17 cellular contexts compared by ENCODE assay signal in the genomic region with DNA sequence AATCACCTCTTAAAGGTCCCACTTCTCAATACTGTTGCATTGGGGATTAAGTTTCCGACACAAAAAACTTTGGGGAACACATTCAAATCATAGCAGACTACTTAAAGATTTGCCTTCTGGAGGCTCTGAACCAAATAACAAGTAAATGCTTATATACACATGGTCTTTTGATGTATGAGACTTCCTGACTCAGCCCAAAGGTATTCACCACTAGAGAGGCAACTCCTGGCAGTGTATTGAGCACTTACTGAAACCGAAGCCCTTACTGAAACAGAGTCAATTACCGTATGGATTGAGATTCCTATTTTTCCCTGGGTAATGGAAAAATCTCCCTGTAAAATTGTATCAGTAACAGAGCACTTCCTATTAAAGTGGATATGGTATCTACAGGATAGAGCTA. TPM values are rescaled to one million over a fixed set of nuclear protein-coding genes. Genes with fewer than 3 reads are reported as not detected.
DNase-seq lines count a peak whose midpoint lies in the region; ATAC-seq, FAIRE-seq and TF ChIP-seq lines count a peak whose summit lies in the region.
"Had no signal": no experiment of that assay in that cellular context is flagged by ENCODE, and none has a peak within 500 bp of the region (broad histone marks: within the 10 kb centered on the region; RNA-seq: fewer than 3 reads in every experiment).

No MANE protein-coding gene starts in this region.

- no peak overlapping the region for H3K9ac ChIP-seq in kidney (ENCODE audit: low read length in 2 of 2)

- FAIRE-seq in kidney (lab: Jason Lieb, UNC) = no peak

- H3K36me3 ChIP-seq in mesodermal cell (ENCODE audit: control insufficient read depth, insufficient read depth, low read length) = no peaks in the 10 kb centered on the region
- no peaks in the 10 kb centered on the region for H3K36me3 ChIP-seq in kidney (ENCODE audit: control insufficient read depth in 1 of 2, insufficient read depth in 2 of 2, low read length in 2 of 2)

- H3K27me3 Mint-ChIP-seq in activated CD4-positive, alpha-beta T cell treated with anti-CD3 and anti-CD28 coated beads, Interleukin-2, amount 10 ng/mL, durations not matched to agents 7 days and 5 days = no peaks in the 10 kb centered on the region
- H3K27me3 Mint-ChIP-seq: CD4-positive, alpha-beta memory T cell had no signal

- no peaks in the 10 kb centered on the region for H3K9me3 Mint-ChIP-seq in activated CD4-positive, alpha-beta T cell treated with anti-CD3 and anti-CD28 coated beads, Interleukin-2, amount 10 ng/mL, durations not matched to agents 7 days and 5 days
- H3K9me3 Mint-ChIP-seq: CD4-positive, alpha-beta memory T cell; stimulated activated naive B cell treated with anti-CD40 and anti-IgM and Interleukin-4, amounts not matched to agents 10 μg/mL and 1 μg/mL and 100 μg/mL, for 72 hours; T-cell had no signal

- H3K36me3 Mint-ChIP-seq in activated CD4-positive, alpha-beta T cell treated with anti-CD3 and anti-CD28 coated beads, Interleukin-2, amount 10 ng/mL, durations not matched to agents 7 days and 5 days (ENCODE audit: low read depth) = peaks cover 2% of the 10 kb centered on the region
- H3K36me3 Mint-ChIP-seq: CD4-positive, alpha-beta memory T cell; stimulated activated naive B cell treated with anti-CD40 and anti-IgM and Interleukin-4, amounts not matched to agents 10 μg/mL and 1 μg/mL and 100 μg/mL, for 72 hours; T-cell had no signal

- no peak overlapping the region for H3K4me3 Mint-ChIP-seq in activated CD4-positive, alpha-beta T cell treated with anti-CD3 and anti-CD28 coated beads, Interleukin-2, amount 10 ng/mL, durations not matched to agents 7 days and 5 days
- H3K4me3 Mint-ChIP-seq: stimulated activated naive B cell treated with anti-CD40 and anti-IgM and Interleukin-4, amounts not matched to agents 10 μg/mL and 1 μg/mL and 100 μg/mL, for 72 hours; T-cell had no signal

- intact Hi-C loops in kidney (cut with DNase I) = no loop called here

- no peak for ATAC-seq in HG02588 (IDR thresholded peaks at IDR 0.05; ENCODE audit: unreplicated experiment)
- ATAC-seq: stimulated activated naive B cell treated with anti-CD40 and anti-IgM and Interleukin-4, amounts not matched to agents 10 μg/mL and 1 μg/mL and 100 μg/mL, for 72 hours; T-cell had no signal

- H3K27ac ChIP-seq in mesodermal cell (ENCODE audit: low read depth, low read length, severe bottlenecking) = peak overlapping the region; percentile 43
- no peak overlapping the region for H3K27ac ChIP-seq in kidney (ENCODE audit: low read depth in 2 of 2, low read length in 2 of 2)
- H3K27ac ChIP-seq: epithelial cell of prostate had no signal

- no peak overlapping the region for H3K27ac Mint-ChIP-seq in activated CD4-positive, alpha-beta T cell treated with anti-CD3 and anti-CD28 coated beads, Interleukin-2, amount 10 ng/mL, durations not matched to agents 7 days and 5 days
- H3K27ac Mint-ChIP-seq: CD4-positive, alpha-beta memory T cell; stimulated activated naive B cell treated with anti-CD40 and anti-IgM and Interleukin-4, amounts not matched to agents 10 μg/mL and 1 μg/mL and 100 μg/mL, for 72 hours; T-cell had no signal

- H3K9me3 ChIP-seq in mesodermal cell (ENCODE audit: control insufficient read depth, low read length) (no peaks in the 10 kb centered on the region), kidney (ENCODE audit: control insufficient read depth in 1 of 2, low read length in 2 of 2) (no peaks in the 10 kb centered on the region)

- CTCF ChIA-PET in activated CD4-positive, alpha-beta T cell treated with anti-CD3 and anti-CD28 coated beads, Interleukin-2, amount 10 ng/mL, durations not matched to agents 7 days and 5 days (lab: Charles Lee) = no interaction called here

- DNase-seq in COLO829 (ENCODE audit: low spot score) = peak; percentile 35
- DNase-seq in M059J (ENCODE audit: low read depth) = peak; percentile 80
- DNase-seq in cardiac fibroblast (ENCODE audit: low read depth in 2 of 2) = peak; percentile 45 to 59
- DNase-seq in kidney = no peak
- no peak for DNase-seq in activated CD4-positive, alpha-beta T cell treated with anti-CD3 and anti-CD28 coated beads, Interleukin-2, amount 10 ng/mL, durations not matched to agents 7 days and 5 days
- DNase-seq in SKM-1 treated with dmso at 0.1 percent for 144 hours (lab: John Stamatoyannopoulos, UW; ENCODE audit: unreplicated experiment) = no peak
- DNase-seq: activated CD4-positive, alpha-beta T cell treated with anti-CD3 and anti-CD28 coated beads for 48 hours; CD4-positive, alpha-beta memory T cell; Kasumi-1; NCI-H2171; posterior cingulate gyrus; stimulated activated naive B cell treated with anti-CD40 and anti-IgM and Interleukin-4, amounts not matched to agents 10 μg/mL and 1 μg/mL and 100 μg/mL, for 72 hours; T-cell had no signal

- peaks cover 8% of the 10 kb centered on the region for H3K4me1 Mint-ChIP-seq in activated CD4-positive, alpha-beta T cell treated with anti-CD3 and anti-CD28 coated beads, Interleukin-2, amount 10 ng/mL, durations not matched to agents 7 days and 5 days

- POLR2A ChIA-PET in activated CD4-positive, alpha-beta T cell treated with anti-CD3 and anti-CD28 coated beads, Interleukin-2, amount 10 ng/mL, durations not matched to agents 7 days and 5 days (lab: Charles Lee) = no interaction called here

- TF ChIP-seq CTCF in cardiac fibroblast (IDR thresholded peaks at IDR 0.05; ENCODE audit: low read depth, low read length) (no peak), kidney (IDR thresholded peaks at IDR 0.05; ENCODE audit: borderline replicate concordance, extremely low read depth, insufficient read depth) (no peak)

- H3K4me3 ChIP-seq in cardiac fibroblast (replicated peaks in 1 of 2; ENCODE audit: low read depth in 2 of 2, low read length in 2 of 2) (no peak overlapping the region), mesodermal cell (ENCODE audit: extremely low read depth, insufficient read depth, low read length, poor library complexity, severe bottlenecking) (no peak overlapping the region), kidney (ENCODE audit: low read length in 2 of 2) (no peak overlapping the region)

- H3K4me1 ChIP-seq in mesodermal cell (ENCODE audit: control insufficient read depth, insufficient read depth, low read length, poor library complexity, severe bottlenecking) (peaks cover 5% of the 10 kb centered on the region), kidney (ENCODE audit: control insufficient read depth in 1 of 2, insufficient read depth in 1 of 2, low read depth in 1 of 2, low read length in 2 of 2) (no peaks in the 10 kb centered on the region)

- 100% methylated on average over 1 of the region's 3 CpGs; no CpG with 5 or more reads in 1 of the 2 experiments for WGBS in mesodermal cell (ENCODE audit: insufficient coverage in 2 of 2), 2 experiments

RNA-seq across cellular contexts. Expression of a gene that starts 45.4 kb away (rescaled TPM):
- not detected in 2 replicates for total RNA-seq in M059J (2014; rRNA removed; shearing (Covaris generic))
- not detected for polyA plus RNA-seq in mesodermal cell (2013, experiment 1 of 2)
- not detected for polyA plus RNA-seq in mesodermal cell (2013, experiment 2 of 2)
- total RNA-seq in kidney = not detected
- polyA plus RNA-seq in kidney (ENCODE audit: insufficient read depth, low read depth, low replicate concordance) = not detected
- not detected for total RNA-seq in activated CD4-positive, alpha-beta T cell treated with anti-CD3 and anti-CD28 coated beads, Interleukin-2, amount 10 ng/mL, durations not matched to agents 7 days and 5 days
- total RNA-seq: cardiac septum; CD4-positive, alpha-beta memory T cell; T-cell had no signal
- polyA plus RNA-seq: CD4-positive, alpha-beta memory T cell had no signal

Comparison
In these comparisons a context has a peak if more than half of its experiments do, and no peak if none do; other contexts are left out.
1. DNase-seq: peak in COLO829 (single experiment), M059J (single experiment) and cardiac fibroblast (2 of 2); none in kidney (single experiment), activated CD4-positive, alpha-beta T cell treated with anti-CD3 and anti-CD28 coated beads, Interleukin-2, amount 10 ng/mL, durations not matched to agents 7 days and 5 days (single experiment) and SKM-1 treated with dmso at 0.1 percent for 144 hours (single experiment).